28 cellular contexts compared by ENCODE assay signal in the genomic region with DNA sequence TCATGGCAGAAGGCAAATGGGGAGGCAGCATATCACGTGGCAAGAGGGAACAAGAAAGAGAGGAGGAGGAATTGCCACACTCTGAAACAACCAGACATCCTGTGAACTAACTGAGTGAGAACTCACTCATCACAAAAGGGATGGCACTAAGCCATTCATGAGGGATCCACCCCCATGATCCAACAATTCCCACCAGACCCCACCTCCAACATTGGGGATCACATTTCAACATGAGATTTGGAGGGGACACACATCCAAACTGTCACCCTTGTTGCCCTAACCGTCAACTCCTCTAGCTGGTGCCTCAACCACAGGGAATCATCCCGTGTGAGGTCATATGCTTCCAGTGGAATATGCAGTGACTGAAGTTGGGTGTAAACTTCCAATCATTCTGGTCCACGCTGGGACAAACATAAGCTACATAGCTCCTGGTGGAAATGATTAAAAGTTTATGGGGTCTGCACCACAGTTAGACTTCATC.
"Had no signal": no experiment of that assay in that cellular context is flagged by ENCODE, and none has a peak within 500 bp of the region (broad histone marks: within the 10 kb centered on the region; RNA-seq: fewer than 3 reads in every experiment).

No MANE protein-coding gene starts in this region.

- FAIRE-seq: small intestine, urothelium cell line had no signal

- H3K9ac ChIP-seq: neural progenitor cell, parathyroid adenoma had no signal

- ATAC-seq: psoas muscle; right cardiac atrium; right lobe of liver; stimulated activated effector memory CD8-positive, alpha-beta T cell treated with anti-CD3 and anti-CD28 coated beads, Interleukin-12 subunit alpha, Interleukin-12 subunit beta, amount 100 ng/mL, for 72 hours; stimulated activated naive B cell treated with anti-CD40 and anti-IgM and Interleukin-4, amounts not matched to agents 10 μg/mL and 1 μg/mL and 100 μg/mL, for 72 hours had no signal

- H3K9me3 ChIP-seq: ovary, psoas muscle, right lobe of liver, sigmoid colon, stomach, thoracic aorta, thyroid gland, tibial nerve, upper lobe of left lung, vagina had no signal

- H3K9me3 Mint-ChIP-seq: neural progenitor cell; stimulated activated effector memory CD8-positive, alpha-beta T cell treated with anti-CD3 and anti-CD28 coated beads, Interleukin-12 subunit alpha, Interleukin-12 subunit beta, amount 100 ng/mL, for 72 hours; stimulated activated naive B cell treated with anti-CD40 and anti-IgM and Interleukin-4, amounts not matched to agents 10 μg/mL and 1 μg/mL and 100 μg/mL, for 72 hours; stimulated activated naive CD8-positive, alpha-beta T cell treated with anti-CD3 and anti-CD28 coated beads, Interleukin-15, Interleukin-2, amounts not matched to agents 100 ng/mL and 50 ng/mL, for 24 hours had no signal

- H3K4me2 ChIP-seq: neural progenitor cell had no signal

- H3K36me3 ChIP-seq: neural progenitor cell, ovary, right lobe of liver, sigmoid colon, stomach, thoracic aorta, thyroid gland, tibial nerve, upper lobe of left lung, vagina had no signal

- H3K4me1 Mint-ChIP-seq: nephron; neural progenitor cell; stimulated activated effector memory CD8-positive, alpha-beta T cell treated with anti-CD3 and anti-CD28 coated beads, Interleukin-12 subunit alpha, Interleukin-12 subunit beta, amount 100 ng/mL, for 72 hours; stimulated activated naive B cell treated with anti-CD40 and anti-IgM and Interleukin-4, amounts not matched to agents 10 μg/mL and 1 μg/mL and 100 μg/mL, for 72 hours had no signal

- H3K27me3 ChIP-seq: neural progenitor cell, ovary, right lobe of liver, sigmoid colon, stomach, upper lobe of left lung, vagina had no signal

- H2AFZ ChIP-seq: neural progenitor cell, parathyroid adenoma had no signal

- H3K27ac Mint-ChIP-seq: nephron; neural progenitor cell; progenitor cell of endocrine pancreas; stimulated activated effector memory CD8-positive, alpha-beta T cell treated with anti-CD3 and anti-CD28 coated beads, Interleukin-12 subunit alpha, Interleukin-12 subunit beta, amount 100 ng/mL, for 72 hours; stimulated activated naive B cell treated with anti-CD40 and anti-IgM and Interleukin-4, amounts not matched to agents 10 μg/mL and 1 μg/mL and 100 μg/mL, for 72 hours; stimulated activated naive CD8-positive, alpha-beta T cell treated with anti-CD3 and anti-CD28 coated beads, Interleukin-15, Interleukin-2, amounts not matched to agents 100 ng/mL and 50 ng/mL, for 24 hours had no signal

- H3K36me3 Mint-ChIP-seq: neural progenitor cell; stimulated activated effector memory CD8-positive, alpha-beta T cell treated with anti-CD3 and anti-CD28 coated beads, Interleukin-12 subunit alpha, Interleukin-12 subunit beta, amount 100 ng/mL, for 72 hours; stimulated activated naive B cell treated with anti-CD40 and anti-IgM and Interleukin-4, amounts not matched to agents 10 μg/mL and 1 μg/mL and 100 μg/mL, for 72 hours had no signal

- H3K79me2 ChIP-seq: parathyroid adenoma had no signal

- H3K27ac ChIP-seq: neural progenitor cell, ovary, parathyroid adenoma, psoas muscle, right lobe of liver, sigmoid colon, stomach, thoracic aorta, thyroid gland, tibial nerve, upper lobe of left lung, vagina had no signal

- H3K4me1 ChIP-seq: neural progenitor cell, parathyroid adenoma, psoas muscle, right lobe of liver, sigmoid colon, stomach, thyroid gland, tibial nerve, upper lobe of left lung, vagina had no signal

- H3K4me3 ChIP-seq: neural progenitor cell, ovary, psoas muscle, right lobe of liver, sigmoid colon, stomach, thoracic aorta, thyroid gland, tibial nerve, upper lobe of left lung, vagina had no signal

- H3K4me3 Mint-ChIP-seq: nephron; neural progenitor cell; stimulated activated effector memory CD8-positive, alpha-beta T cell treated with anti-CD3 and anti-CD28 coated beads, Interleukin-12 subunit alpha, Interleukin-12 subunit beta, amount 100 ng/mL, for 72 hours; stimulated activated naive B cell treated with anti-CD40 and anti-IgM and Interleukin-4, amounts not matched to agents 10 μg/mL and 1 μg/mL and 100 μg/mL, for 72 hours; stimulated activated naive CD8-positive, alpha-beta T cell treated with anti-CD3 and anti-CD28 coated beads, Interleukin-15, Interleukin-2, amounts not matched to agents 100 ng/mL and 50 ng/mL, for 24 hours had no signal

- H3K27me3 Mint-ChIP-seq: stimulated activated naive B cell treated with anti-CD40 and anti-IgM and Interleukin-4, amounts not matched to agents 10 μg/mL and 1 μg/mL and 100 μg/mL, for 72 hours had no signal

- DNase-seq: occipital lobe; ovary; posterior cingulate gyrus; psoas muscle; right cardiac atrium; right lobe of liver; sigmoid colon; small intestine; stimulated activated CD4-positive, alpha-beta T cell treated with anti-CD3 and anti-CD28 coated beads, Interleukin-15, amount 100 ng/mL, for 24 hours; stimulated activated CD4-positive, alpha-beta T cell treated with anti-CD3 and anti-CD28 coated beads, Interleukin-2, amount 100 ng/mL, for 24 hours; stimulated activated CD4-positive, alpha-beta T cell treated with anti-CD3 and anti-CD28 coated beads, Interleukin-2, amount 100 ng/mL, for 48 hours; stimulated activated CD4-positive, alpha-beta T cell treated with anti-CD3 and anti-CD28 coated beads, Interleukin-4, amount 100 ng/mL, for 24 hours; stimulated activated naive B cell treated with anti-CD40 and anti-IgM and Interleukin-4, amounts not matched to agents 10 μg/mL and 1 μg/mL and 100 μg/mL, for 72 hours; stimulated activated naive CD4-positive, alpha-beta T cell treated with Interleukin-2 at 50 U/mL for 16 hours; stomach; thyroid gland; trophoblast cell; upper lobe of left lung had no signal
